Comparison of ENCODE assay signal across 21 cellular contexts in the genomic region with DNA sequence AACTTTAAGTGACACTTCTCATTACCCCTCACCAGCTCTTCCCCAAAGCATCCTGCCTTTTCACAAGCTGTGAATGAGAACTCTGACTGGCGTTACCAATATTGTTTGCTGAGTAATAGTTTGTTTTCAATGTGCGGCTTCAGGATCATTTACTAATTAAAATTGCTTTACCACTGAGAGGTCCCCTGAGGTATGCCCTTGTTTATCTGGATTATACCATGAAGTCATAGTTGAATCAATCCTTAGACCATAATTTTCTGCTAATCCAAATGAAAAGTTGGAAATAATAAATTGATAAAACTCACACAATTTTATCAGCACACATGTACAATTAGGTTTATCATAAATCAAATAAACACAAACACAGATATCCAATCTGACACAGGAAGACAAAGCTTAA.
"Had no signal": no experiment of that assay in that cellular context is flagged by ENCODE, and none has a peak within 500 bp of the region (broad histone marks: within the 10 kb centered on the region; RNA-seq: fewer than 3 reads in every experiment).

No MANE protein-coding gene starts in this region.

- H3K9me3 ChIP-seq: ascending aorta, breast epithelium, gastroesophageal sphincter, heart left ventricle, left lung, prostate gland, right atrium auricular region, tibial artery had no signal

- DNase-seq: activated CD4-positive, alpha-beta T cell treated with anti-CD3 and anti-CD28 coated beads, Interleukin-2, amount 10 ng/mL, durations not matched to agents 7 days and 5 days; activated CD8-positive, alpha-beta T cell treated with anti-CD3 and anti-CD28 coated beads, Interleukin-2, amount 10 ng/mL, durations not matched to agents 7 days and 5 days; activated naive CD4-positive, alpha-beta T cell treated with anti-CD3 and anti-CD28 coated beads, Interleukin-2, amount 10 ng/mL, durations not matched to agents 7 days and 5 days; activated naive CD8-positive, alpha-beta T cell treated with anti-CD3 and anti-CD28 coated beads, Interleukin-2, amount 50 U/mL, for 24 hours; activated T-cell treated with anti-CD3 and anti-CD28 coated beads, Interleukin-2, amount 50 U/mL, for 24 hours; cortex of kidney; heart left ventricle; midbrain; stimulated activated CD4-positive, alpha-beta T cell treated with anti-CD3 and anti-CD28 coated beads, Interleukin-2, amount 100 ng/mL, for 24 hours; stimulated activated naive CD8-positive, alpha-beta T cell treated with anti-CD3 and anti-CD28 coated beads, Interleukin-15, Interleukin-2, amounts not matched to agents 100 U/mL and 50 U/mL, for 24 hours; substantia nigra; T1000; tibial artery had no signal

- H3K4me3 Mint-ChIP-seq: activated CD4-positive, alpha-beta T cell treated with anti-CD3 and anti-CD28 coated beads, Interleukin-2, amount 10 ng/mL, durations not matched to agents 7 days and 5 days; activated CD8-positive, alpha-beta T cell treated with anti-CD3 and anti-CD28 coated beads, Interleukin-2, amount 10 ng/mL, durations not matched to agents 7 days and 5 days; activated naive CD4-positive, alpha-beta T cell treated with anti-CD3 and anti-CD28 coated beads, Interleukin-2, amount 10 ng/mL, durations not matched to agents 7 days and 5 days; activated naive CD8-positive, alpha-beta T cell treated with anti-CD3 and anti-CD28 coated beads, Interleukin-2, amount 50 U/mL, for 24 hours; activated T-cell treated with anti-CD3 and anti-CD28 coated beads, Interleukin-2, amount 50 U/mL, for 24 hours had no signal

- H3K27me3 ChIP-seq: ascending aorta, breast epithelium, gastroesophageal sphincter, heart left ventricle, left lung, right atrium auricular region, tibial artery had no signal

- H3K9me3 Mint-ChIP-seq: activated CD4-positive, alpha-beta T cell treated with anti-CD3 and anti-CD28 coated beads, Interleukin-2, amount 10 ng/mL, durations not matched to agents 7 days and 5 days; activated naive CD4-positive, alpha-beta T cell treated with anti-CD3 and anti-CD28 coated beads, Interleukin-2, amount 10 ng/mL, durations not matched to agents 7 days and 5 days; activated T-cell treated with anti-CD3 and anti-CD28 coated beads, Interleukin-2, amount 50 U/mL, for 24 hours had no signal

- H3K4me1 ChIP-seq: ascending aorta, breast epithelium, left lung, prostate gland, tibial artery had no signal

- H3K27ac ChIP-seq: ascending aorta, breast epithelium, gastroesophageal sphincter, heart left ventricle, left lung, prostate gland, right atrium auricular region, tibial artery had no signal

- H3K36me3 Mint-ChIP-seq: activated naive CD4-positive, alpha-beta T cell treated with anti-CD3 and anti-CD28 coated beads, Interleukin-2, amount 10 ng/mL, durations not matched to agents 7 days and 5 days had no signal

- H3K4me3 ChIP-seq: ascending aorta, breast epithelium, gastroesophageal sphincter, heart left ventricle, left lung, prostate gland, right atrium auricular region, tibial artery had no signal

- H3K36me3 ChIP-seq: ascending aorta, breast epithelium, gastroesophageal sphincter, heart left ventricle, left lung, prostate gland, right atrium auricular region, tibial artery had no signal

- ATAC-seq: activated CD4-positive, CD25-positive, alpha-beta regulatory T cell treated with anti-CD3 and anti-CD28 coated beads, Interleukin-2, amount 50 U/mL, for 24 hours; activated CD8-positive, alpha-beta T cell treated with anti-CD3 and anti-CD28 coated beads, Interleukin-2, amount 10 ng/mL, durations not matched to agents 7 days and 5 days; activated naive CD8-positive, alpha-beta T cell treated with anti-CD3 and anti-CD28 coated beads, Interleukin-2, amount 50 U/mL, for 24 hours; esophagus mucosa; gastroesophageal sphincter; heart left ventricle; left lung; stimulated activated naive CD8-positive, alpha-beta T cell treated with anti-CD3 and anti-CD28 coated beads, Interleukin-15, Interleukin-2, amounts not matched to agents 100 U/mL and 50 U/mL, for 24 hours had no signal

- H3K27me3 Mint-ChIP-seq: activated CD4-positive, alpha-beta T cell treated with anti-CD3 and anti-CD28 coated beads, Interleukin-2, amount 10 ng/mL, durations not matched to agents 7 days and 5 days; activated naive CD4-positive, alpha-beta T cell treated with anti-CD3 and anti-CD28 coated beads, Interleukin-2, amount 10 ng/mL, durations not matched to agents 7 days and 5 days; activated naive CD8-positive, alpha-beta T cell treated with anti-CD3 and anti-CD28 coated beads, Interleukin-2, amount 50 U/mL, for 24 hours; activated T-cell treated with anti-CD3 and anti-CD28 coated beads, Interleukin-2, amount 50 U/mL, for 24 hours had no signal

- H3K4me1 Mint-ChIP-seq: activated CD4-positive, alpha-beta T cell treated with anti-CD3 and anti-CD28 coated beads, Interleukin-2, amount 10 ng/mL, durations not matched to agents 7 days and 5 days; activated naive CD4-positive, alpha-beta T cell treated with anti-CD3 and anti-CD28 coated beads, Interleukin-2, amount 10 ng/mL, durations not matched to agents 7 days and 5 days had no signal

- H3K27ac Mint-ChIP-seq: activated CD4-positive, alpha-beta T cell treated with anti-CD3 and anti-CD28 coated beads, Interleukin-2, amount 10 ng/mL, durations not matched to agents 7 days and 5 days; activated CD8-positive, alpha-beta T cell treated with anti-CD3 and anti-CD28 coated beads, Interleukin-2, amount 10 ng/mL, durations not matched to agents 7 days and 5 days; activated naive CD4-positive, alpha-beta T cell treated with anti-CD3 and anti-CD28 coated beads, Interleukin-2, amount 10 ng/mL, durations not matched to agents 7 days and 5 days; activated naive CD8-positive, alpha-beta T cell treated with anti-CD3 and anti-CD28 coated beads, Interleukin-2, amount 50 U/mL, for 24 hours; activated T-cell treated with anti-CD3 and anti-CD28 coated beads, Interleukin-2, amount 50 U/mL, for 24 hours had no signal
